Comparison of ENCODE assay signal across 1 cellular context in genomic region chr3:71542548-71543370, GRCh38.
A peak's percentile ranks its signal among the peaks of the same experiment; 100 is the strongest.
TF ChIP-seq lines count a peak whose summit lies in the region.

No MANE protein-coding gene starts in this region.

TF ChIP-seq in K562, 482 proteins besides CTCF, POLR2A, EP300 and RAD21 (continued from another document):
- TF ChIP-seq CBX3 (IDR thresholded peaks at IDR 0.05; ENCODE audit: borderline replicate concordance in 1 of 2, low read length in 2 of 2) (peak in 1 of 2 experiments; percentile 74; a peak in 1 of 3 replicates), NFE2 (IDR thresholded peaks at IDR 0.05; ENCODE audit: low read depth) (no peak), KDM1A (IDR thresholded peaks at IDR 0.05) (no peak), ZBTB33 (CRISPR knock-in tag; IDR thresholded peaks at IDR 0.05) (no peak), CTBP1 (IDR thresholded peaks at IDR 0.05; ENCODE audit: borderline replicate concordance) (peak; percentile 61; the same call in 1 of the 2 replicates), PTTG1 (tag; IDR thresholded peaks at IDR 0.05; ENCODE audit: low read depth) (no peak), NFIC (IDR thresholded peaks at IDR 0.05) (peak; percentile 53), ZNF695 (CRISPR knock-in tag; IDR thresholded peaks at IDR 0.05) (no peak), ETS2 (tag; IDR thresholded peaks at IDR 0.05; ENCODE audit: borderline replicate concordance, poor library complexity, severe bottlenecking) (no peak), SAFB (IDR thresholded peaks at IDR 0.05; ENCODE audit: borderline replicate concordance, low read depth, low read length) (no peak), RCOR1 (IDR thresholded peaks at IDR 0.05; ENCODE audit: borderline replicate concordance in 1 of 2, low read depth in 2 of 2, low read length in 2 of 2) (peak in 1 of 2 experiments; percentile 73; a peak in 2 of 4 replicates), ZNF584 (CRISPR knock-in tag; IDR thresholded peaks at IDR 0.05; ENCODE audit: low read depth) (peak; percentile 39; the same call in 1 of the 2 replicates), MEF2A (IDR thresholded peaks at IDR 0.05; ENCODE audit: control insufficient read depth, low read depth, low read length) (peak; percentile 94)
- TF ChIP-seq, protein P1, sequence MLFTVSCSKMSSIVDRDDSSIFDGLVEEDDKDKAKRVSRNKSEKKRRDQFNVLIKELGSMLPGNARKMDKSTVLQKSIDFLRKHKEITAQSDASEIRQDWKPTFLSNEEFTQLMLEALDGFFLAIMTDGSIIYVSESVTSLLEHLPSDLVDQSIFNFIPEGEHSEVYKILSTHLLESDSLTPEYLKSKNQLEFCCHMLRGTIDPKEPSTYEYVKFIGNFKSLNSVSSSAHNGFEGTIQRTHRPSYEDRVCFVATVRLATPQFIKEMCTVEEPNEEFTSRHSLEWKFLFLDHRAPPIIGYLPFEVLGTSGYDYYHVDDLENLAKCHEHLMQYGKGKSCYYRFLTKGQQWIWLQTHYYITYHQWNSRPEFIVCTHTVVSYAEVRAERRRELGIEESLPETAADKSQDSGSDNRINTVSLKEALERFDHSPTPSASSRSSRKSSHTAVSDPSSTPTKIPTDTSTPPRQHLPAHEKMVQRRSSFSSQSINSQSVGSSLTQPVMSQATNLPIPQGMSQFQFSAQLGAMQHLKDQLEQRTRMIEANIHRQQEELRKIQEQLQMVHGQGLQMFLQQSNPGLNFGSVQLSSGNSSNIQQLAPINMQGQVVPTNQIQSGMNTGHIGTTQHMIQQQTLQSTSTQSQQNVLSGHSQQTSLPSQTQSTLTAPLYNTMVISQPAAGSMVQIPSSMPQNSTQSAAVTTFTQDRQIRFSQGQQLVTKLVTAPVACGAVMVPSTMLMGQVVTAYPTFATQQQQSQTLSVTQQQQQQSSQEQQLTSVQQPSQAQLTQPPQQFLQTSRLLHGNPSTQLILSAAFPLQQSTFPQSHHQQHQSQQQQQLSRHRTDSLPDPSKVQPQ (CRISPR knock-in tag; IDR thresholded peaks at IDR 0.05; ENCODE audit: borderline replicate concordance), result no peak
- TF ChIP-seq, protein P2, sequence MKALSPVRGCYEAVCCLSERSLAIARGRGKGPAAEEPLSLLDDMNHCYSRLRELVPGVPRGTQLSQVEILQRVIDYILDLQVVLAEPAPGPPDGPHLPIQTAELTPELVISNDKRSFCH (CRISPR knock-in tag; IDR thresholded peaks at IDR 0.05), result no peak
- TF ChIP-seq, protein P2 (tag; IDR thresholded peaks at IDR 0.05), result peak; percentile 41; the same call in 1 of the 2 replicates
